In the genomic region with DNA sequence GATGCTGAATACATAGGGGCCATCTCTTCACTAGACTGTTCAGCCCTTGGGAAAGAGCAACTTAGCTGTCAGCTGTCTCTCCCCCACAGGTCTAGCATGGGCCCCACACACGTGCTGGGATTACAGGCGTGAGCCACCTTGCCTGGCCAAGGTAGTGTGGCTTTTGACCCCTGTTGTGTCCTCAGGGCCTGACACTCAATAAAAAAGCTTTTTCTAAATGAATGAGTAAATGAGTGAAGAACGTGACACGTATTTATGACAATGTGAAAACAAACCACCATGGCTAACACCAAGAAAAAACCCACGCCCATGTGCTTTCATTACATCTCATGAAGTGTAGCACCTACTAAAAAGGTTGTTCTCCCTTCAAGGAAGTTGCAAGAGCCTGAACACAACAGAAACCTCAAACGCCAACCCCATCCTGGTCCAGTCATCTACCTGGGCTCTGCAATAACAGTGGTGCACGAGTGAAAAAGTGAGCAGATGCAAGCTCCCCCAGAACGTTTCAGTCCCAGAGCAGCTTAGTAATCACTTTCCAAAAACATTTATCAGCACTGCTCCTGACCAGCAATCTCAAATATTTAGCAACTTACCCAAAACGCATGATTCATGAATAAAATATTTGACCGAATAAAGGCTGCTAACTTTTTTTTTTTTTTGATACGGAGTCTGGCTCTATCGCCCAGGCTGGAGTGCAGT, we compare ENCODE assay signal across 8 cellular contexts. TPM values are rescaled to one million over a fixed set of nuclear protein-coding genes. Genes with fewer than 3 reads are reported as not detected.
DNase-seq lines count a peak whose midpoint lies in the region; ATAC-seq and TF ChIP-seq lines count a peak whose summit lies in the region.

No MANE protein-coding gene starts in this region.

- 63 to 71% methylated on average over 12 of the region's 12 CpGs for WGBS in heart right ventricle, 2 donors
- 56 to 61% methylated on average over 12 of the region's 12 CpGs for WGBS in lower leg skin, 2 donors

- peak; percentile 32 for ATAC-seq in GM21360 (IDR thresholded peaks at IDR 0.05; ENCODE audit: unreplicated experiment)
- ATAC-seq in HG03558 (IDR thresholded peaks at IDR 0.05; ENCODE audit: extremely low read depth, unreplicated experiment), result peak; percentile 30
- ATAC-seq in activated naive CD8-positive, alpha-beta T cell treated with anti-CD3 and anti-CD28 coated beads, Interleukin-2, amount 10 ng/mL, durations not matched to agents 7 days and 5 days (ENCODE audit: low read depth), result peak; percentile 62
- no peak for ATAC-seq in heart right ventricle

- H3K27ac ChIP-seq in neural progenitor cell, result no peak overlapping the region
- peak overlapping the region in 1 of 10 donors; percentile 53 for H3K27ac ChIP-seq in heart right ventricle

- DNase-seq in AG10803 (ENCODE audit: low read depth), result peak; percentile 91
- DNase-seq in activated naive CD8-positive, alpha-beta T cell treated with anti-CD3 and anti-CD28 coated beads, Interleukin-2, amount 10 ng/mL, durations not matched to agents 7 days and 5 days, result no peak
- DNase-seq in neural progenitor cell (ENCODE audit: low spot score), result no peak
- no peak for DNase-seq in heart right ventricle
- no peak for DNase-seq in lower leg skin (ENCODE audit: low spot score in 2 of 2)
- no peak for DNase-seq in globus pallidus (ENCODE audit: low spot score)

- H3K9ac ChIP-seq in neural progenitor cell, result no peak overlapping the region

- no peak for TF ChIP-seq CTCF in AG10803 (conservative IDR thresholded peaks at IDR 0.05; ENCODE audit: low read length)
- TF ChIP-seq CTCF in neural progenitor cell (IDR thresholded peaks at IDR 0.05), result no peak
- TF ChIP-seq CTCF in heart right ventricle (IDR thresholded peaks at IDR 0.05), result no peak
- no peak for TF ChIP-seq CTCF in lower leg skin (IDR thresholded peaks at IDR 0.05)

- no peak for TF ChIP-seq POLR2A in lower leg skin (IDR thresholded peaks at IDR 0.05)

- H3K9me3 ChIP-seq in neural progenitor cell (ENCODE audit: low read depth), result no peaks in the 10 kb centered on the region
- peaks cover 0 to 11% (median 0%) of the 10 kb centered on the region in 11 donors for H3K9me3 ChIP-seq in heart right ventricle

- H3K27me3 Mint-ChIP-seq in activated naive CD8-positive, alpha-beta T cell treated with anti-CD3 and anti-CD28 coated beads, Interleukin-2, amount 10 ng/mL, durations not matched to agents 7 days and 5 days, result no peaks in the 10 kb centered on the region
- H3K27me3 Mint-ChIP-seq in neural progenitor cell (ENCODE audit: insufficient read depth, low read depth), result peaks cover 4% of the 10 kb centered on the region

- peaks cover 47% of the 10 kb centered on the region for H3K4me1 Mint-ChIP-seq in activated naive CD8-positive, alpha-beta T cell treated with anti-CD3 and anti-CD28 coated beads, Interleukin-2, amount 10 ng/mL, durations not matched to agents 7 days and 5 days
- H3K4me1 Mint-ChIP-seq in neural progenitor cell, result peaks cover 21% of the 10 kb centered on the region

- H3K27ac Mint-ChIP-seq in activated naive CD8-positive, alpha-beta T cell treated with anti-CD3 and anti-CD28 coated beads, Interleukin-2, amount 10 ng/mL, durations not matched to agents 7 days and 5 days, result peak overlapping the region; percentile 88
- no peak overlapping the region for H3K27ac Mint-ChIP-seq in neural progenitor cell

- H3K79me2 ChIP-seq in neural progenitor cell (ENCODE audit: low read depth), result peaks cover 82% of the 10 kb centered on the region

- H3K4me3 ChIP-seq in AG10803 (ENCODE audit: low read length) (peak overlapping the region; percentile 39), neural progenitor cell (no peak overlapping the region), heart right ventricle (no peak overlapping the region), lower leg skin (ENCODE audit: low read depth, poor library complexity, severe bottlenecking) (no peak overlapping the region)

- POLR2A ChIA-PET in activated naive CD8-positive, alpha-beta T cell treated with anti-CD3 and anti-CD28 coated beads, Interleukin-2, amount 10 ng/mL, durations not matched to agents 7 days and 5 days (lab: Charles Lee), result interaction anchor here (0.7 to 2.5 kb wide), 6 partner anchors 8 to 169 kb away, joined by 3 to 14 read pairs (median 3); a partner anchor contains a TSS

- H3K4me1 ChIP-seq in neural progenitor cell (peaks cover 26% of the 10 kb centered on the region), heart right ventricle (peaks cover 10 to 73% (median 53%) of the 10 kb centered on the region in 9 donors)

- no peaks in the 10 kb centered on the region for H3F3A ChIP-seq in neural progenitor cell (ENCODE audit: low read depth)

- peaks cover 26% of the 10 kb centered on the region for H3K36me3 Mint-ChIP-seq in activated naive CD8-positive, alpha-beta T cell treated with anti-CD3 and anti-CD28 coated beads, Interleukin-2, amount 10 ng/mL, durations not matched to agents 7 days and 5 days
- H3K36me3 Mint-ChIP-seq in neural progenitor cell, result peaks cover 17% of the 10 kb centered on the region

- H3K4me3 Mint-ChIP-seq in activated naive CD8-positive, alpha-beta T cell treated with anti-CD3 and anti-CD28 coated beads, Interleukin-2, amount 10 ng/mL, durations not matched to agents 7 days and 5 days, result peak overlapping the region; percentile 65
- H3K4me3 Mint-ChIP-seq in neural progenitor cell, result peak overlapping the region; percentile 14

- H3K27me3 ChIP-seq in neural progenitor cell, result no peaks in the 10 kb centered on the region
- no peaks in the 10 kb centered on the region for H3K27me3 ChIP-seq in heart right ventricle

- H3K36me3 ChIP-seq in neural progenitor cell, result no peaks in the 10 kb centered on the region
- no peaks in the 10 kb centered on the region for H3K36me3 ChIP-seq in heart right ventricle

- no peak overlapping the region for H2AFZ ChIP-seq in neural progenitor cell (replicated peaks)

- intact Hi-C loops in heart right ventricle (cut with DNase I) (loop anchor here in 1 of 10 donors (5.0 kb wide), 1 partner anchor 34 kb away; no protein-coding TSS in a partner anchor), lower leg skin (cut with DNase I; ENCODE audit: low total_unique reads) (no loop called here)

- no peaks in the 10 kb centered on the region for H3K9me3 Mint-ChIP-seq in activated naive CD8-positive, alpha-beta T cell treated with anti-CD3 and anti-CD28 coated beads, Interleukin-2, amount 10 ng/mL, durations not matched to agents 7 days and 5 days
- no peaks in the 10 kb centered on the region for H3K9me3 Mint-ChIP-seq in neural progenitor cell

- H3K4me2 ChIP-seq in neural progenitor cell, result no peak overlapping the region

- peaks cover 54% of the 10 kb centered on the region for H4K20me1 ChIP-seq in neural progenitor cell (ENCODE audit: low read depth)

RNA-seq across cellular contexts. Expression of a gene that starts 3.4 kb away (rescaled TPM):
- total RNA-seq in activated naive CD8-positive, alpha-beta T cell treated with anti-CD3 and anti-CD28 coated beads, Interleukin-2, amount 10 ng/mL, durations not matched to agents 7 days and 5 days, result 10 to 100 TPM; 58.8 to 59.1 TPM
- total RNA-seq in neural progenitor cell (ENCODE audit: low replicate concordance) (119 and 177 TPM in 2 replicates), heart right ventricle (10 to 100 TPM; 10.9 to 25.9 (median 14.7) TPM), lower leg skin (10 to 100 TPM; 28.1 to 38.4 (median 31.8) TPM)
- 10 to 100 TPM in 1 of 2 donors, 1 to 10 TPM in 1; 8.1 to 10.8 TPM for polyA plus RNA-seq in heart right ventricle

RNA-seq across cellular contexts. Expression of a gene that starts 15.5 kb away (rescaled TPM):
- 10 to 100 TPM; 28.3 to 29.0 TPM for total RNA-seq in activated naive CD8-positive, alpha-beta T cell treated with anti-CD3 and anti-CD28 coated beads, Interleukin-2, amount 10 ng/mL, durations not matched to agents 7 days and 5 days
- total RNA-seq in neural progenitor cell (ENCODE audit: low replicate concordance) (56.6 and 70.8 TPM in 2 replicates), heart right ventricle (10 to 100 TPM; 34.4 to 47.5 (median 41.5) TPM), lower leg skin (10 to 100 TPM; 19.6 to 27.5 (median 21.5) TPM)
- polyA plus RNA-seq in heart right ventricle, result 10 to 100 TPM; 11.3 to 26.5 TPM

Comparison
In these comparisons a context has a peak if more than half of its experiments do, and no peak if none do; other contexts are left out.
1. ATAC-seq: peak in GM21360 (single experiment), HG03558 (single experiment) and activated naive CD8-positive, alpha-beta T cell treated with anti-CD3 and anti-CD28 coated beads, Interleukin-2, amount 10 ng/mL, durations not matched to agents 7 days and 5 days (single experiment); none in heart right ventricle (0 of 8).